ENCODE assay signal across 8 cellular contexts in the genomic region with DNA sequence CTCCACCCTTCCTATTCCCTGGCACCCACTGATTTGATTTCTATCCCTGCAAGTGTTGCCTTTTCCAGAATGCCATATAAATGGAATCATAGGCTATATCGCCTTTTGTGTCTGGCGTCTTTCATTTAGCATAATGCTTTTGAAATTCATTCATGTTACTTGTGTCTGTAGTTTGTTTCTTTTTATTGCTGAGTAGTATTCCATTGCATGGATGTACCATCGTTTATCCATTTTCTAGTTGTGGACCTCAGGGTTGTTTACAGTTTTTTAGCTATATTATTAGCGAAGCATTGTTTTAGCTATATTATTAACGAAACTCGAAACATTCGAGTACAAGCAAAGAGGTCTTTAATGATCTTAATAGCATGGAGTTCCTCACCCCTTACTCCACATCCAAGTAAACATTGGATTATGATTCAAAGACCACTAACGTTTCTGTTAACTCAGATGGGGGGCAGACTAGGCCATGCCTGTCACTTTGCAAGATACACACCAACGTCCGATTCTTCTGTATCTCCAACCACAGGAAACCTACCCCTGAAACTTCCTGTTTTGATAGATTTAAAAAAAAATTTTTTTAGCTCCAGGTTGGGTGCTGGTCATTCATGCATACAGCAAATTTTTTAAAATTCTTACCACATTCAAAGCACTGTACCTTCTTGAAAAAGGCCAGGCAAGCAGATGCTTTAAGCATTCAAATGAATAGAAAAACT. TPM values are rescaled to one million over a fixed set of nuclear protein-coding genes. Genes with fewer than 3 reads are reported as not detected.
A peak's percentile ranks its signal among the peaks of the same experiment; 100 is the strongest.
DNase-seq lines count a peak whose midpoint lies in the region; ATAC-seq lines count a peak whose summit lies in the region.

No MANE protein-coding gene starts in this region.

- H3K27ac ChIP-seq in HUES6 (ENCODE audit: low read depth, low read length) (no peak overlapping the region), mesodermal cell (ENCODE audit: low read depth, low read length, severe bottlenecking) (no peak overlapping the region)

- peak overlapping the region; percentile 90 for H3K4me3 ChIP-seq in HUES6 (ENCODE audit: low read depth, low read length)
- peak overlapping the region; percentile 71 for H3K4me3 ChIP-seq in mesodermal cell (ENCODE audit: extremely low read depth, insufficient read depth, low read length, poor library complexity, severe bottlenecking)

- DNase-seq in CMK (ENCODE audit: low read depth) (peak; percentile 49), middle frontal gyrus (ENCODE audit: extremely low spot score, low spot score) (no peak), HuH-7 (ENCODE audit: low spot score) (no peak), putamen (ENCODE audit: low spot score) (no peak)
- DNase-seq in activated naive CD8-positive, alpha-beta T cell treated with anti-CD3 and anti-CD28 coated beads for 36 hours, result no peak

- peaks cover 18% of the 10 kb centered on the region for H3K36me3 ChIP-seq in HUES6 (ENCODE audit: control insufficient read depth, insufficient read depth, low read length)
- H3K36me3 ChIP-seq in mesodermal cell (ENCODE audit: control insufficient read depth, insufficient read depth, low read length), result peaks cover 37% of the 10 kb centered on the region

- H3K9me3 Mint-ChIP-seq in activated naive CD8-positive, alpha-beta T cell treated with anti-CD3 and anti-CD28 coated beads for 36 hours, result peaks cover under 1% of the 10 kb centered on the region

- H3K4me1 Mint-ChIP-seq in activated naive CD8-positive, alpha-beta T cell treated with anti-CD3 and anti-CD28 coated beads for 36 hours, result peaks cover 50% of the 10 kb centered on the region

- peaks cover 41% of the 10 kb centered on the region for H3K36me3 Mint-ChIP-seq in activated naive CD8-positive, alpha-beta T cell treated with anti-CD3 and anti-CD28 coated beads for 36 hours

- WGBS in mesodermal cell (ENCODE audit: insufficient coverage in 2 of 2), 2 experiments, result 79 to 86% methylated on average over 6 to 7 of the region's 10 CpGs

- no peaks in the 10 kb centered on the region for H3K27me3 Mint-ChIP-seq in activated naive CD8-positive, alpha-beta T cell treated with anti-CD3 and anti-CD28 coated beads for 36 hours

- peak; percentile 27 for ATAC-seq in GM21360 (IDR thresholded peaks at IDR 0.05; ENCODE audit: unreplicated experiment)

- peak overlapping the region; percentile 92 for H3K27ac Mint-ChIP-seq in activated naive CD8-positive, alpha-beta T cell treated with anti-CD3 and anti-CD28 coated beads for 36 hours

- H3K27me3 ChIP-seq in HUES6 (ENCODE audit: control insufficient read depth, insufficient read depth, low read length), result no peaks in the 10 kb centered on the region

- peak overlapping the region; percentile 96 for H3K9ac ChIP-seq in HUES6 (ENCODE audit: low read length)

- no peaks in the 10 kb centered on the region; the same call in 1 of the 2 replicates for H3K9me3 ChIP-seq in HUES6 (ENCODE audit: control insufficient read depth, insufficient read depth, low read depth, low read length)
- peaks cover 12% of the 10 kb centered on the region for H3K9me3 ChIP-seq in mesodermal cell (ENCODE audit: control insufficient read depth, low read length)

- H3K4me3 Mint-ChIP-seq in activated naive CD8-positive, alpha-beta T cell treated with anti-CD3 and anti-CD28 coated beads for 36 hours, result peak overlapping the region; percentile 93

- H3K4me1 ChIP-seq in HUES6 (ENCODE audit: control insufficient read depth, insufficient read depth, low read length) (peaks cover 21% of the 10 kb centered on the region), mesodermal cell (ENCODE audit: control insufficient read depth, insufficient read depth, low read length, poor library complexity, severe bottlenecking) (peaks cover 4% of the 10 kb centered on the region)

RNA-seq across cellular contexts. Expression of a gene that starts 1.1 kb away (rescaled TPM):
- 10 to 100 TPM; 33.4 to 34.3 TPM for total RNA-seq in activated naive CD8-positive, alpha-beta T cell treated with anti-CD3 and anti-CD28 coated beads for 36 hours
- 23.8 TPM for polyA plus RNA-seq in mesodermal cell (2013, experiment 1 of 2)
- polyA plus RNA-seq in mesodermal cell (2013, experiment 2 of 2), result 23.0 TPM
